20 cellular contexts compared by ENCODE assay signal in the genomic region with DNA sequence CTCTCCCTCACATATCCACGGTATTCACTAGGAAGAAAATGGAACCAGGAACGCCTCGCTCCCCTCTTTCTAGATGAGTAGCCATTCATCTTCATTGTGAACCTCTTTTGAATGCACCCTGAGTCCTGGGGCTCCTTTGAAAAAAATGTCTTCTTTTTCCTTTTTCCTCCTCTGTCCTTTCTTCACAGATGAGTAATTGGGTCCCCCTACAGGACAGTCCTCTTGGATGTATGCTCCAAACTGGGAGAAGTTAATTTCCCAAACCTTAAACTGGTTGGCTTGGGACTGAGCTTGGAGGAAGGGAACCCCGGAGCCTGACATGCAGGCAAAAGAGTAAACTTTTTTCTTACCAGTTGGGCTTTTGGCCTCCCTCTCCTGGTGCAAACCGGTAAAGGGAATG.
DNase-seq lines count a peak whose midpoint lies in the region; ATAC-seq and TF ChIP-seq lines count a peak whose summit lies in the region.
"Had no signal": no experiment of that assay in that cellular context is flagged by ENCODE, and none has a peak within 500 bp of the region (broad histone marks: within the 10 kb centered on the region; RNA-seq: fewer than 3 reads in every experiment).

No MANE protein-coding gene starts in this region.

- TF ChIP-seq CTCF in HFF-Myc (IDR thresholded peaks at IDR 0.05; ENCODE audit: low read depth, low read length, missing control alignments), result peak; percentile 39

- no peak overlapping the region for H3K4me3 ChIP-seq in HFF-Myc (replicated peaks; ENCODE audit: low read depth, low read length)
- H3K4me3 ChIP-seq: BLaER1 treated with 17β-estradiol and CSF1 and Interleukin-3, amounts not matched to agents 10 nM and 100 nM; body of pancreas; left ventricle myocardium inferior; tibial nerve had no signal

- in situ Hi-C loops in KBM-7 (cut with MboI; ENCODE audit: low pct_unique_long_range_greater_than_20kb, low sequenced_read_pairs), result loop anchor here (25.0 kb wide), 1 partner anchor 150 kb away; no protein-coding TSS in a partner anchor

- peak; percentile 27 for DNase-seq in AG20443 (ENCODE audit: low spot score)
- peak; percentile 6 for DNase-seq in HFF-Myc (ENCODE audit: extremely low read depth, low read depth)
- DNase-seq in cerebellar cortex (ENCODE audit: low spot score), result peak; percentile 73
- DNase-seq in iPS-NIHi11 (ENCODE audit: low spot score), result peak; percentile 11
- DNase-seq in KBM-7, result no peak
- DNase-seq in COLO668 (lab: John Stamatoyannopoulos, UW; ENCODE audit: unreplicated experiment), result no peak
- DNase-seq in DMS79 (lab: John Stamatoyannopoulos, UW), result no peak
- DNase-seq: activated gamma-delta T cell; body of pancreas; effector memory CD8-positive, alpha-beta T cell; GF-D8; left ventricle myocardium inferior; MM.1S; natural killer cell; NCI-H2081; NCI-H774; retina had no signal

- no peak for ATAC-seq in HG03442 (IDR thresholded peaks at IDR 0.05; ENCODE audit: unreplicated experiment)
- ATAC-seq: body of pancreas; effector memory CD8-positive, alpha-beta T cell; natural killer cell had no signal

Comparison
In these comparisons a context has a peak if more than half of its experiments do, and no peak if none do; other contexts are left out.
1. DNase-seq: peak in AG20443 (single experiment), HFF-Myc (single experiment), cerebellar cortex (single experiment) and iPS-NIHi11 (single experiment); none in KBM-7 (single experiment), COLO668 (single experiment) and DMS79 (single experiment).